15 cellular contexts compared by ENCODE assay signal in genomic region chr3:10867384-10867783, GRCh38. TPM values are rescaled to one million over a fixed set of nuclear protein-coding genes. Genes with fewer than 3 reads are reported as not detected.
DNase-seq lines count a peak whose midpoint lies in the region; ATAC-seq and TF ChIP-seq lines count a peak whose summit lies in the region.
"Had no signal": no experiment of that assay in that cellular context is flagged by ENCODE, and none has a peak within 500 bp of the region (broad histone marks: within the 10 kb centered on the region; RNA-seq: fewer than 3 reads in every experiment).

No MANE protein-coding gene starts in this region.

- intact Hi-C loops in body of pancreas (cut with DNase I): no loop called here

- H3K27me3 ChIP-seq in body of pancreas: no peaks in the 10 kb centered on the region
- H3K27me3 ChIP-seq: esophagus squamous epithelium, testis had no signal

- no peak for TF ChIP-seq POLR2A in body of pancreas (IDR thresholded peaks at IDR 0.05)

- TF ChIP-seq CTCF in body of pancreas (IDR thresholded peaks at IDR 0.05): no peak

- no peaks in the 10 kb centered on the region for H3K36me3 ChIP-seq in body of pancreas (replicated peaks in 1 of 2; ENCODE audit: insufficient read depth in 1 of 2, low read depth in 2 of 2)

- no peak overlapping the region for H3K4me3 ChIP-seq in body of pancreas
- H3K4me3 ChIP-seq: esophagus squamous epithelium, testis had no signal

- ATAC-seq in GM21381 (IDR thresholded peaks at IDR 0.05; ENCODE audit: unreplicated experiment) (no peak), body of pancreas (no peak), HG03457 (IDR thresholded peaks at IDR 0.05; ENCODE audit: unreplicated experiment) (no peak)

- peak; percentile 44 for DNase-seq in GM03348 (ENCODE audit: low spot score)
- peak; percentile 7 for DNase-seq in LHCN-M2 (ENCODE audit: low read depth)
- DNase-seq in astrocyte of the hippocampus (ENCODE audit: low read depth, low spot score): peak; percentile 55
- DNase-seq in iris pigment epithelial cell (ENCODE audit: low read depth): peak; percentile 5
- DNase-seq in NOMO-1 treated with dmso at 0.1 percent for 144 hours (lab: John Stamatoyannopoulos, UW; ENCODE audit: unreplicated experiment): no peak
- DNase-seq in body of pancreas: no peak
- DNase-seq: activated CD4-positive, CD25-positive, alpha-beta regulatory T cell; Calu3; esophagus squamous epithelium; naive B cell; NCI-H446; SIG-M5; testis had no signal

- H3K27ac ChIP-seq in body of pancreas: no peak overlapping the region
- H3K27ac ChIP-seq: esophagus squamous epithelium, testis had no signal

- H3K9me3 ChIP-seq in body of pancreas: no peaks in the 10 kb centered on the region
- H3K9me3 ChIP-seq: esophagus squamous epithelium, testis had no signal

- 27 to 29% methylated on average over 5 of the region's 5 CpGs for WGBS in body of pancreas, 2 donors

- no peaks in the 10 kb centered on the region for H3K4me1 ChIP-seq in body of pancreas
- H3K4me1 ChIP-seq: testis had no signal

RNA-seq across cellular contexts. Expression of gene SLC6A11, which starts 51.4 kb away (rescaled TPM):
- total RNA-seq in LHCN-M2 (2014; rRNA removed) (not detected in 2 replicates), body of pancreas (under 1 TPM in 1 of 2 donors, not detected in 1; 0.52 TPM)
- 0.04 TPM for polyA plus RNA-seq in LHCN-M2 (2012)
- total RNA-seq: Calu3 had no signal

Comparison
In these comparisons a context has a peak if more than half of its experiments do, and no peak if none do; other contexts are left out.
1. DNase-seq: peak in GM03348 (single experiment), LHCN-M2 (single experiment), astrocyte of the hippocampus (single experiment) and iris pigment epithelial cell (single experiment); none in NOMO-1 treated with dmso at 0.1 percent for 144 hours (single experiment) and body of pancreas (0 of 4).